ENCODE assay signal across 3 cellular contexts in the genomic region with DNA sequence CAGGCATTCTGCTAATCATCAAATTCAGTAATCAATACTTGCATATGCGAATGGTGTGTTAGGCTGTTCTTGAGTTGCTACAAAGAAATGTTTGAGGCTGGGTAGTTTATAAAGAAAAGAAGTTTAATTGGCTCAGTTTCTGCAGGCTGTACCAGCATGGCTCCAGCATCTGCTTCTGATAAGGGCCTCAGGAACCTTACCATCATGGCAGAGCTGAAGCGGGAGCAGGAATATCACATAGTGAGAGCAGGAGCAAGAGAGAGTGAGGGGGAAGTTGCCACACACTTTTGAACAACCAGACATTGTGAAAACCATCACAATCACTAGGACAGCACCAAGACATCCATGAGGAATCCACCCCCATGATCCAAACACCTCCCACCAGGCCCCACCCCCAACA.
"Had no signal": no experiment of that assay in that cellular context is flagged by ENCODE, and none has a peak within 500 bp of the region (broad histone marks: within the 10 kb centered on the region; RNA-seq: fewer than 3 reads in every experiment).

No MANE protein-coding gene starts in this region.

- DNase-seq: GDM1, GF-D8 had no signal

- H3K4me3 ChIP-seq: GM12878 had no signal
